1 cellular context compared by ENCODE assay signal in genomic region chr5:181221792-181222629, GRCh38.
TF ChIP-seq lines count a peak whose summit lies in the region.

No MANE protein-coding gene starts in this region.

TF ChIP-seq in HepG2, 621 proteins besides CTCF, POLR2A, EP300 and RAD21 (continued from another document and continues in another):
- TF ChIP-seq EHMT2 (IDR thresholded peaks at IDR 0.05; ENCODE audit: borderline replicate concordance, low read depth, low read length) = no peak
- no peak for TF ChIP-seq ZBTB1 (CRISPR knock-in tag; IDR thresholded peaks at IDR 0.05; ENCODE audit: borderline replicate concordance)
- peak; percentile 49; the same call in 1 of the 2 replicates for TF ChIP-seq ZNF451 (CRISPR knock-in tag; IDR thresholded peaks at IDR 0.05)
- peak; percentile 53; the same call in 1 of the 2 replicates for TF ChIP-seq ZBTB14 (CRISPR knock-in tag; IDR thresholded peaks at IDR 0.05)
- no peak for TF ChIP-seq NFYB (CRISPR knock-in tag; IDR thresholded peaks at IDR 0.05)
- TF ChIP-seq, protein P1, sequence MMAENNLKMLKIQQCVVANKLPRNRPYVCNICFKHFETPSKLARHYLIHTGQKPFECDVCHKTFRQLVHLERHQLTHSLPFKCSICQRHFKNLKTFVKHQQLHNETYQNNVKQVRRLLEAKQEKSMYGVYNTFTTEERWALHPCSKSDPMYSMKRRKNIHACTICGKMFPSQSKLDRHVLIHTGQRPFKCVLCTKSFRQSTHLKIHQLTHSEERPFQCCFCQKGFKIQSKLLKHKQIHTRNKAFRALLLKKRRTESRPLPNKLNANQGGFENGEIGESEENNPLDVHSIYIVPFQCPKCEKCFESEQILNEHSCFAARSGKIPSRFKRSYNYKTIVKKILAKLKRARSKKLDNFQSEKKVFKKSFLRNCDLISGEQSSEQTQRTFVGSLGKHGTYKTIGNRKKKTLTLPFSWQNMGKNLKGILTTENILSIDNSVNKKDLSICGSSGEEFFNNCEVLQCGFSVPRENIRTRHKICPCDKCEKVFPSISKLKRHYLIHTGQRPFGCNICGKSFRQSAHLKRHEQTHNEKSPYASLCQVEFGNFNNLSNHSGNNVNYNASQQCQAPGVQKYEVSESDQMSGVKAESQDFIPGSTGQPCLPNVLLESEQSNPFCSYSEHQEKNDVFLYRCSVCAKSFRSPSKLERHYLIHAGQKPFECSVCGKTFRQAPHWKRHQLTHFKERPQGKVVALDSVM (CRISPR knock-in tag; IDR thresholded peaks at IDR 0.05) = 0 out of 2 replicates have a peak, but pooled peaks have one; percentile 48
- no peak for TF ChIP-seq PAF1 (CRISPR knock-in tag; IDR thresholded peaks at IDR 0.05)
- TF ChIP-seq ZNF274 (CRISPR knock-in tag; IDR thresholded peaks at IDR 0.05) = no peak
- peak; percentile 49; the same call in 1 of the 2 replicates for TF ChIP-seq TBX3 (IDR thresholded peaks at IDR 0.05; ENCODE audit: borderline replicate concordance)
- no peak for TF ChIP-seq ELF4 (CRISPR knock-in tag; IDR thresholded peaks at IDR 0.05; ENCODE audit: borderline replicate concordance)
- TF ChIP-seq SATB2 (CRISPR knock-in tag; IDR thresholded peaks at IDR 0.05) = 0 out of 2 replicates have a peak, but pooled peaks have one; percentile 43
- TF ChIP-seq SAP130 (CRISPR knock-in tag; IDR thresholded peaks at IDR 0.05; ENCODE audit: low read depth) = peak; percentile 62
- TF ChIP-seq ISX (CRISPR knock-in tag; conservative IDR thresholded peaks at IDR 0.05) = no peak
- no peak for TF ChIP-seq SRSF4 (IDR thresholded peaks at IDR 0.05; ENCODE audit: low read depth, low read length, poor library complexity, severe bottlenecking)
- TF ChIP-seq, protein P2, sequence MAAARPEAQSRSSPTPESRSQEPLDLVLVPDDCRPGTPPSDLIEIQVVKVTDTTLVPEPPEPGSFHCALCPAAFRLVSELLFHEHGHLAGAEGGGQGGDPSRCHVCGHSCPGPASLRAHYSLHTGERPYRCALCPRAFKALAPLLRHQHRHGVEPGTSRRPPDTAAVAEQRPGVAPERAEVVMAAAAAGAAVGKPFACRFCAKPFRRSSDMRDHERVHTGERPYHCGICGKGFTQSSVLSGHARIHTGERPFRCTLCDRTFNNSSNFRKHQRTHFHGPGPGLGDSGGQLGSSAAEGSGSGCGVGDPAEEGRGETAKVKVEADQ (CRISPR knock-in tag; IDR thresholded peaks at IDR 0.05; ENCODE audit: borderline replicate concordance) = peak; percentile 59; the same call in 1 of the 2 replicates
- TF ChIP-seq ZNF720 (CRISPR knock-in tag; IDR thresholded peaks at IDR 0.05) = 0 out of 2 replicates have a peak, but pooled peaks have one; percentile 83
- TF ChIP-seq ZSCAN29 (CRISPR knock-in tag; conservative IDR thresholded peaks at IDR 0.05) = peak; percentile 80; the same call in 1 of the 2 replicates
- TF ChIP-seq ZSCAN9 (CRISPR knock-in tag; IDR thresholded peaks at IDR 0.05; ENCODE audit: borderline replicate concordance) = peak; percentile 44; the same call in 1 of the 2 replicates
- TF ChIP-seq DMAP1 (CRISPR knock-in tag; IDR thresholded peaks at IDR 0.05) = 0 out of 2 replicates have a peak, but pooled peaks have one; percentile 52
- TF ChIP-seq MYC (CRISPR knock-in tag; IDR thresholded peaks at IDR 0.05; ENCODE audit: borderline replicate concordance) = peak; percentile 88; the same call in 1 of the 2 replicates
- peak; percentile 47; the same call in 1 of the 2 replicates for TF ChIP-seq CERS6 (CRISPR knock-in tag; IDR thresholded peaks at IDR 0.05)
- TF ChIP-seq FOXP1 (IDR thresholded peaks at IDR 0.05) = no peak
- TF ChIP-seq FOXP1 (CRISPR knock-in tag; IDR thresholded peaks at IDR 0.05) = peak; percentile 29; the same call in 1 of the 2 replicates
- TF ChIP-seq, protein P3, sequence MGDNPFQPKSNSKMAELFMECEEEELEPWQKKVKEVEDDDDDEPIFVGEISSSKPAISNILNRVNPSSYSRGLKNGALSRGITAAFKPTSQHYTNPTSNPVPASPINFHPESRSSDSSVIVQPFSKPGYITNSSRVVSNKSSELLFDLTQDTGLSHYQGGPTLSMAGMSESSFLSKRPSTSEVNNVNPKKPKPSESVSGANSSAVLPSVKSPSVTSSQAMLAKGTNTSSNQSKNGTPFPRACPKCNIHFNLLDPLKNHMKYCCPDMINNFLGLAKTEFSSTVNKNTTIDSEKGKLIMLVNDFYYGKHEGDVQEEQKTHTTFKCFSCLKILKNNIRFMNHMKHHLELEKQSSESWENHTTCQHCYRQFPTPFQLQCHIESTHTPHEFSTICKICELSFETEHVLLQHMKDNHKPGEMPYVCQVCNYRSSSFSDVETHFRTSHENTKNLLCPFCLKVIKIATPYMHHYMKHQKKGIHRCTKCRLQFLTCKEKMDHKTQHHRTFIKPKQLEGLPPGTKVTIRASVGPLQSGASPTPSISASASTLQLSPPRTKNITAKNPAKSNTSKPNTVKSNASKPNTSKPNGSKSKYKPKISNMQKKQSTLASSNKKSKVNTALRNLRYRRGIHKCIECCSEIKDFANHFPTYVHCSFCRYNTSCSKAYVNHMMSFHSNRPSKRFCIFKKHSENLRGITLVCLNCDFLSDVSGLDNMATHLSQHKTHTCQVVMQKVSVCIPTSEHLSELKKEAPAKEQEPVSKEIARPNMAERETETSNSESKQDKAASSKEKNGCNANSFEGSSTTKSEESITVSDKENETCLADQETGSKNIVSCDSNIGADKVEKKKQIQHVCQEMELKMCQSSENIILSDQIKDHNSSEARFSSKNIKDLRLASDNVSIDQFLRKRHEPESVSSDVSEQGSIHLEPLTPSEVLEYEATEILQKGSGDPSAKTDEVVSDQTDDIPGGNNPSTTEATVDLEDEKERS (CRISPR knock-in tag; IDR thresholded peaks at IDR 0.05) = peak; percentile 65; the same call in 1 of the 2 replicates
- no peak for TF ChIP-seq ZNF564 (CRISPR knock-in tag; IDR thresholded peaks at IDR 0.05)
- no peak for TF ChIP-seq RBM39 (IDR thresholded peaks at IDR 0.05; ENCODE audit: low read depth, low read length, poor library complexity, severe bottlenecking)
- no peak for TF ChIP-seq ZNF558 (CRISPR knock-in tag; IDR thresholded peaks at IDR 0.05; ENCODE audit: borderline replicate concordance)
- TF ChIP-seq ELF3 (CRISPR knock-in tag; IDR thresholded peaks at IDR 0.05) = peak; percentile 68
- no peak for TF ChIP-seq NR1H2 (CRISPR knock-in tag; IDR thresholded peaks at IDR 0.05; ENCODE audit: borderline replicate concordance, low read depth)
- TF ChIP-seq FOXJ3 (CRISPR knock-in tag; IDR thresholded peaks at IDR 0.05; ENCODE audit: borderline replicate concordance) = 0 out of 2 replicates have a peak, but pooled peaks have one; percentile 50
- peak; percentile 45; the same call in 1 of the 2 replicates for TF ChIP-seq TOE1 (CRISPR knock-in tag; IDR thresholded peaks at IDR 0.05)
- TF ChIP-seq BHLHE40 (IDR thresholded peaks at IDR 0.05; ENCODE audit: low read length) = peak; percentile 57; the same call in 1 of the 2 replicates
- peak; percentile 36 for TF ChIP-seq ZFP36 (IDR thresholded peaks at IDR 0.05; ENCODE audit: borderline replicate concordance, low read depth, low read length, partially characterized antibody)
- no peak for TF ChIP-seq NONO (IDR thresholded peaks at IDR 0.05)
- peak; percentile 95 for TF ChIP-seq NONO (CRISPR knock-in tag; conservative IDR thresholded peaks at IDR 0.05)
- TF ChIP-seq, protein P4, sequence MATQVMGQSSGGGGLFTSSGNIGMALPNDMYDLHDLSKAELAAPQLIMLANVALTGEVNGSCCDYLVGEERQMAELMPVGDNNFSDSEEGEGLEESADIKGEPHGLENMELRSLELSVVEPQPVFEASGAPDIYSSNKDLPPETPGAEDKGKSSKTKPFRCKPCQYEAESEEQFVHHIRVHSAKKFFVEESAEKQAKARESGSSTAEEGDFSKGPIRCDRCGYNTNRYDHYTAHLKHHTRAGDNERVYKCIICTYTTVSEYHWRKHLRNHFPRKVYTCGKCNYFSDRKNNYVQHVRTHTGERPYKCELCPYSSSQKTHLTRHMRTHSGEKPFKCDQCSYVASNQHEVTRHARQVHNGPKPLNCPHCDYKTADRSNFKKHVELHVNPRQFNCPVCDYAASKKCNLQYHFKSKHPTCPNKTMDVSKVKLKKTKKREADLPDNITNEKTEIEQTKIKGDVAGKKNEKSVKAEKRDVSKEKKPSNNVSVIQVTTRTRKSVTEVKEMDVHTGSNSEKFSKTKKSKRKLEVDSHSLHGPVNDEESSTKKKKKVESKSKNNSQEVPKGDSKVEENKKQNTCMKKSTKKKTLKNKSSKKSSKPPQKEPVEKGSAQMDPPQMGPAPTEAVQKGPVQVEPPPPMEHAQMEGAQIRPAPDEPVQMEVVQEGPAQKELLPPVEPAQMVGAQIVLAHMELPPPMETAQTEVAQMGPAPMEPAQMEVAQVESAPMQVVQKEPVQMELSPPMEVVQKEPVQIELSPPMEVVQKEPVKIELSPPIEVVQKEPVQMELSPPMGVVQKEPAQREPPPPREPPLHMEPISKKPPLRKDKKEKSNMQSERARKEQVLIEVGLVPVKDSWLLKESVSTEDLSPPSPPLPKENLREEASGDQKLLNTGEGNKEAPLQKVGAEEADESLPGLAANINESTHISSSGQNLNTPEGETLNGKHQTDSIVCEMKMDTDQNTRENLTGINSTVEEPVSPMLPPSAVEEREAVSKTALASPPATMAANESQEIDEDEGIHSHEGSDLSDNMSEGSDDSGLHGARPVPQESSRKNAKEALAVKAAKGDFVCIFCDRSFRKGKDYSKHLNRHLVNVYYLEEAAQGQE (IDR thresholded peaks at IDR 0.05; ENCODE audit: borderline replicate concordance in 1 of 2, low read depth in 1 of 2, low read length in 2 of 2) = peak in 1 of 2 experiments; percentile 42; a peak in 1 of 4 replicates
- TF ChIP-seq, protein P5, sequence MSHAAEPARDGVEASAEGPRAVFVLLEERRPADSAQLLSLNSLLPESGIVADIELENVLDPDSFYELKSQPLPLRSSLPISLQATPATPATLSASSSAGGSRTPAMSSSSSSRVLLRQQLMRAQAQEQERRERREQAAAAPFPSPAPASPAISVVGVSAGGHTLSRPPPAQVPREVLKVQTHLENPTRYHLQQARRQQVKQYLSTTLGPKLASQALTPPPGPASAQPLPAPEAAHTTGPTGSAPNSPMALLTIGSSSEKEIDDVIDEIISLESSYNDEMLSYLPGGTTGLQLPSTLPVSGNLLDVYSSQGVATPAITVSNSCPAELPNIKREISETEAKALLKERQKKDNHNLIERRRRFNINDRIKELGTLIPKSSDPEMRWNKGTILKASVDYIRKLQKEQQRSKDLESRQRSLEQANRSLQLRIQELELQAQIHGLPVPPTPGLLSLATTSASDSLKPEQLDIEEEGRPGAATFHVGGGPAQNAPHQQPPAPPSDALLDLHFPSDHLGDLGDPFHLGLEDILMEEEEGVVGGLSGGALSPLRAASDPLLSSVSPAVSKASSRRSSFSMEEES (CRISPR knock-in tag; IDR thresholded peaks at IDR 0.05) = no peak; the same call in 1 of the 2 replicates
- TF ChIP-seq, protein P6, sequence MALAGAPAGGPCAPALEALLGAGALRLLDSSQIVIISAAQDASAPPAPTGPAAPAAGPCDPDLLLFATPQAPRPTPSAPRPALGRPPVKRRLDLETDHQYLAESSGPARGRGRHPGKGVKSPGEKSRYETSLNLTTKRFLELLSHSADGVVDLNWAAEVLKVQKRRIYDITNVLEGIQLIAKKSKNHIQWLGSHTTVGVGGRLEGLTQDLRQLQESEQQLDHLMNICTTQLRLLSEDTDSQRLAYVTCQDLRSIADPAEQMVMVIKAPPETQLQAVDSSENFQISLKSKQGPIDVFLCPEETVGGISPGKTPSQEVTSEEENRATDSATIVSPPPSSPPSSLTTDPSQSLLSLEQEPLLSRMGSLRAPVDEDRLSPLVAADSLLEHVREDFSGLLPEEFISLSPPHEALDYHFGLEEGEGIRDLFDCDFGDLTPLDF (CRISPR knock-in tag; IDR thresholded peaks at IDR 0.05) = no peak; the same call in 1 of the 2 replicates
- peak; percentile 64; the same call in 1 of the 2 replicates for TF ChIP-seq ZIK1 (CRISPR knock-in tag; IDR thresholded peaks at IDR 0.05; ENCODE audit: borderline replicate concordance, low read depth)
- TF ChIP-seq NAIF1 (CRISPR knock-in tag; IDR thresholded peaks at IDR 0.05; ENCODE audit: borderline replicate concordance) = peak; percentile 71; the same call in 1 of the 2 replicates
- TF ChIP-seq ZNF180 (CRISPR knock-in tag; IDR thresholded peaks at IDR 0.05; ENCODE audit: borderline replicate concordance, low read depth) = no peak
- TF ChIP-seq, protein P7, sequence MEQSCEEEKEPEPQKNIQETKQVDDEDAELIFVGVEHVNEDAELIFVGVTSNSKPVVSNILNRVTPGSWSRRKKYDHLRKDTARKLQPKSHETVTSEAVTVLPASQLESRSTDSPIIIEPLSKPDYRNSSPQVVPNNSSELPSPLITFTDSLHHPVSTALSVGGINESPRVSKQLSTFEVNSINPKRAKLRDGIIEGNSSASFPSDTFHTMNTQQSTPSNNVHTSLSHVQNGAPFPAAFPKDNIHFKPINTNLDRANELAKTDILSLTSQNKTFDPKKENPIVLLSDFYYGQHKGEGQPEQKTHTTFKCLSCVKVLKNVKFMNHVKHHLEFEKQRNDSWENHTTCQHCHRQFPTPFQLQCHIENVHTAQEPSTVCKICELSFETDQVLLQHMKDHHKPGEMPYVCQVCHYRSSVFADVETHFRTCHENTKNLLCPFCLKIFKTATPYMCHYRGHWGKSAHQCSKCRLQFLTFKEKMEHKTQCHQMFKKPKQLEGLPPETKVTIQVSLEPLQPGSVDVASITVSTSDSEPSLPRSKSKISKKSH (CRISPR knock-in tag; IDR thresholded peaks at IDR 0.05; ENCODE audit: borderline replicate concordance) = peak; percentile 50; the same call in 1 of the 2 replicates
- TF ChIP-seq CREM (IDR thresholded peaks at IDR 0.05) = peak; percentile 49; the same call in 1 of the 2 replicates
- TF ChIP-seq CREM (CRISPR knock-in tag; IDR thresholded peaks at IDR 0.05) = no peak
